16 cellular contexts compared by ENCODE assay signal in the genomic region with DNA sequence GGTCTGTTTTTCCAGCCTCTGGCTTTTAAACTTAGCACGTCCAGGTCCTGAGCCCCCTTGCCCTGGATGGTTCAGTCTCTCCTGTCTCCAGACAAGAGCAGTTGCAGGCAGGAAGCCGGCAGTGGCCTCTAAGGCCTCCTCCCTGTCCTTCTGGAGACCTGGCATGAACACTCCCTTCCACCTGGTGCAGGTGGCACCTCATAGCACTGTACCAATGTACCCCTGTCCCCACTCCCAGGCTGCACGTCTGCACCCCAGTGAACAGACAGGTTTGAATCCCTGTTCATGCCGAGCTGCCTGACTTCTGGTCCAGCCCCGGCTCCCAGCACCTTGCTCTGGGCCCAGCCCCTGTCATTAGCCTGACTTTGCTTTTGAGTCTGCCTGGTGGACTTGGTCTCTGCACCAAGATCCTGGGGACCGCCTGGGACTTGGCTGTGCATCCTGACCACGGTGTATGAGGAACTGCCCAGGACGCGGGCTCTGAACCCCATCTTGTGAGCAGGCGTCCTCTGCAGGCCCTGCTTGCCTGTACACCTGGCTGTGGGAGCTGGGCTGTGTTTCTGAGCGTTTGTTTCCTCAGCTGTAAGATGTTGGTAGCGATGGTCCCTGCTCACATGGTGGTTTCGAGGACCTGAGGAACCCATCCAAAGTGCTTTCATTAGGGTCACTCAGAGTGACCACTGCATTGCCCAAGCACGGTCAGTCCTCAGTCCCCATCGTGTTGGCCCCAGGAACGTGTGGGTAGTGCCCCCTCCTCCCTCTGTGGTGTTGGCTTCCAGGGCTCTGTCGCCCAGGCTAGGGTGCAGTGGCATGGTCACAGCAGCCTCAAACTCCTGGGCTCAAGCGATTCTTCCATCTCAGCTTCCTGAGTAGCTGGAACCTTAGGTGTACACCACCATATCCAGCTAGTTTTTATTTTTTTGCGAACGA.
DNase-seq lines count a peak whose midpoint lies in the region; ATAC-seq, FAIRE-seq and TF ChIP-seq lines count a peak whose summit lies in the region.
"Had no signal": no experiment of that assay in that cellular context is flagged by ENCODE, and none has a peak within 500 bp of the region (broad histone marks: within the 10 kb centered on the region; RNA-seq: fewer than 3 reads in every experiment).

No MANE protein-coding gene starts in this region.

- no peak overlapping the region for H2AFZ ChIP-seq in HepG2 (ENCODE audit: low read length)

- peaks cover 3% of the 10 kb centered on the region; the same call in 1 of the 2 replicates for H4K20me1 ChIP-seq in HepG2 (ENCODE audit: insufficient read depth, low read length)

- no peak overlapping the region for H3K27ac Mint-ChIP-seq in natural killer cell treated with Interleukin-12 subunit alpha and Interleukin-12 subunit beta and Interleukin-15 and Interleukin-18, amount 100 ng/mL, for 72 hours
- no peak overlapping the region for H3K27ac Mint-ChIP-seq in natural killer cell
- H3K27ac Mint-ChIP-seq: H9 had no signal

- H3K4me2 ChIP-seq in HepG2 (ENCODE audit: low read depth, low read length) = no peak overlapping the region

- no peaks in the 10 kb centered on the region for H3K36me3 ChIP-seq in HepG2 (replicated peaks in 1 of 2; ENCODE audit: control insufficient read depth in 1 of 2, insufficient read depth in 2 of 2, low read length in 2 of 2)
- no peaks in the 10 kb centered on the region for H3K36me3 ChIP-seq in sigmoid colon
- H3K36me3 ChIP-seq in brain microvascular endothelial cell (replicated peaks) = no peaks in the 10 kb centered on the region
- H3K36me3 ChIP-seq: MG63 had no signal

- WGBS in HepG2 (ENCODE audit: low lambda C conversion rate) = 44% methylated on average over 9 of the region's 20 CpGs
- 89 to 90% methylated on average over 20 of the region's 20 CpGs for WGBS in sigmoid colon, 2 donors

- intact Hi-C loops in natural killer cell (cut with micrococcal nuclease) (no loop called here), HepG2 (cut with micrococcal nuclease; ENCODE audit: unreplicated experiment) (loop anchor here (2.0 kb wide), 1 partner anchor 75 kb away; the partner anchor contains the start of gene SHANK2), sigmoid colon (cut with DNase I) (no loop called here)

- no peak for TF ChIP-seq RAD21 in HepG2 (CRISPR knock-in tag; IDR thresholded peaks at IDR 0.05)

- ATAC-seq in natural killer cell treated with Interleukin-12 subunit alpha and Interleukin-12 subunit beta and Interleukin-15 and Interleukin-18, amount 100 ng/mL, for 72 hours = no peak
- ATAC-seq in natural killer cell = no peak
- no peak; the same call in 2 of the 3 replicates for ATAC-seq in HepG2

- H3K27me3 Mint-ChIP-seq in natural killer cell treated with Interleukin-12 subunit alpha and Interleukin-12 subunit beta and Interleukin-15 and Interleukin-18, amount 100 ng/mL, for 72 hours = peaks cover 5 to 8% of the 10 kb centered on the region in 2 donors
- peaks cover 0 to 2% of the 10 kb centered on the region in 2 donors for H3K27me3 Mint-ChIP-seq in natural killer cell (ENCODE audit: low read depth in 2 of 2)

- H3K4me1 Mint-ChIP-seq in natural killer cell treated with Interleukin-12 subunit alpha and Interleukin-12 subunit beta and Interleukin-15 and Interleukin-18, amount 100 ng/mL, for 72 hours (ENCODE audit: low read depth in 2 of 2) = no peaks in the 10 kb centered on the region
- H3K4me1 Mint-ChIP-seq in natural killer cell = no peaks in the 10 kb centered on the region
- H3K4me1 Mint-ChIP-seq: H9 had no signal

- H3K4me3 ChIP-seq in HepG2 (replicated peaks in 1 of 3; ENCODE audit: insufficient read depth in 1 of 3, low read depth in 2 of 3, low read length in 3 of 3) (no peak overlapping the region), sigmoid colon (no peak overlapping the region), brain microvascular endothelial cell (ENCODE audit: low read depth, low read length) (no peak overlapping the region)
- H3K4me3 ChIP-seq: MG63 had no signal

- TF ChIP-seq EP300 in HepG2 (IDR thresholded peaks at IDR 0.05; ENCODE audit: low read depth in 2 of 2, low read length in 2 of 2) (no peak), HepG2 (CRISPR knock-in tag; IDR thresholded peaks at IDR 0.05; ENCODE audit: borderline replicate concordance) (no peak), sigmoid colon (IDR thresholded peaks at IDR 0.05) (no peak)

- peak; percentile 38 for DNase-seq in natural killer cell treated with Interleukin-12 subunit alpha and Interleukin-12 subunit beta and Interleukin-15 and Interleukin-18, amount 100 ng/mL, for 72 hours (ENCODE audit: low spot score)
- DNase-seq in natural killer cell (no peak), HepG2 (ENCODE audit: low spot score) (no peak), sigmoid colon (peak; percentile 42), NCI-H1105 treated with DMSO at 0.1 percent for 48 hours (lab: John Stamatoyannopoulos, UW) (no peak), brain microvascular endothelial cell (no peak), GM12891 (ENCODE audit: insufficient read length, low spot score) (no peak)
- DNase-seq: H9, IMR-90, KG1, MG63, NCI-H2029, NCI-H526 treated with DMSO at 0.1 percent for 48 hours, SHP77 treated with DMSO at 0.1 percent for 48 hours had no signal

- H3K9me3 ChIP-seq in HepG2 (ENCODE audit: low read length) (no peaks in the 10 kb centered on the region), sigmoid colon (no peaks in the 10 kb centered on the region)

- CTCF ChIA-PET in HepG2 (lab: Yijun Ruan, JAX; ENCODE audit: low intra/inter-chr PET ratio, low total read pairs) = no interaction called here

- no peak overlapping the region for H3K4me3 Mint-ChIP-seq in natural killer cell treated with Interleukin-12 subunit alpha and Interleukin-12 subunit beta and Interleukin-15 and Interleukin-18, amount 100 ng/mL, for 72 hours
- H3K4me3 Mint-ChIP-seq in natural killer cell = no peak overlapping the region
- H3K4me3 Mint-ChIP-seq: H9 had no signal

- in situ Hi-C loops in HepG2 (cut with HindIII; ENCODE audit: extremely low pct_ligation_motif_present, low pct_unique_long_range_greater_than_20kb) = no loop called here
- in situ Hi-C loops in brain microvascular endothelial cell (cut with HindIII; ENCODE audit: low pct_ligation_motif_present, low sequenced_read_pairs) = no loop called here

- no peaks in the 10 kb centered on the region for H3K9me3 Mint-ChIP-seq in natural killer cell treated with Interleukin-12 subunit alpha and Interleukin-12 subunit beta and Interleukin-15 and Interleukin-18, amount 100 ng/mL, for 72 hours
- H3K9me3 Mint-ChIP-seq in natural killer cell = no peaks in the 10 kb centered on the region

- H3K79me2 ChIP-seq in HepG2 (ENCODE audit: insufficient read depth, low read length) = no peaks in the 10 kb centered on the region

- TF ChIP-seq POLR2A in HepG2 (IDR thresholded peaks at IDR 0.05; ENCODE audit: insufficient read depth in 1 of 2, low read depth in 2 of 2, low read length in 2 of 2) (no peak), sigmoid colon (IDR thresholded peaks at IDR 0.05) (no peak), GM12891 (IDR thresholded peaks at IDR 0.05; ENCODE audit: low read depth, low read length) (no peak)

- peaks cover 19% of the 10 kb centered on the region for H3K4me1 ChIP-seq in HepG2 (ENCODE audit: insufficient read depth, low read length)
- H3K4me1 ChIP-seq in sigmoid colon = no peaks in the 10 kb centered on the region

- no peak for FAIRE-seq in HepG2 (lab: Jason Lieb, UNC)
- no peak for FAIRE-seq in GM12891 (lab: Jason Lieb, UNC)
- FAIRE-seq: GM18507 had no signal

- no peak for TF ChIP-seq CTCF in natural killer cell (IDR thresholded peaks at IDR 0.05)
- TF ChIP-seq CTCF in HepG2 (CRISPR knock-in tag; IDR thresholded peaks at IDR 0.05) = no peak
- no peak for TF ChIP-seq CTCF in sigmoid colon (IDR thresholded peaks at IDR 0.05)
- no peak for TF ChIP-seq CTCF in brain microvascular endothelial cell (IDR thresholded peaks at IDR 0.05; ENCODE audit: low read depth, low read length, missing control alignments)

- H3K9ac ChIP-seq in HepG2 (ENCODE audit: insufficient read depth, low read depth, low read length) = no peak overlapping the region

- BruUV-seq in HepG2 (replicated peaks; lab: Mats Ljungman, UMichigan) = no TSS peak

- H3K36me3 Mint-ChIP-seq in natural killer cell treated with Interleukin-12 subunit alpha and Interleukin-12 subunit beta and Interleukin-15 and Interleukin-18, amount 100 ng/mL, for 72 hours = no peaks in the 10 kb centered on the region
- no peaks in the 10 kb centered on the region for H3K36me3 Mint-ChIP-seq in natural killer cell

- POLR2A ChIA-PET in HepG2 (lab: Yijun Ruan, JAX) = interaction anchor here (0.9 kb wide), 1 partner anchor 74 kb away, joined by 3 read pairs; no protein-coding TSS in a partner anchor

- H3K27ac ChIP-seq in HepG2 (ENCODE audit: extremely low read length, insufficient read depth, low read length) = no peak overlapping the region
- no peak overlapping the region for H3K27ac ChIP-seq in sigmoid colon
- H3K27ac ChIP-seq in brain microvascular endothelial cell = no peak overlapping the region
- H3K27ac ChIP-seq: RWPE1 had no signal

- H3K27me3 ChIP-seq in HepG2 (ENCODE audit: control insufficient read depth in 1 of 2, insufficient read depth in 2 of 2, low read length in 2 of 2) (peaks cover 3 to 70% of the 10 kb centered on the region in 2 experiments; a peak in 4 of 5 replicates), sigmoid colon (no peaks in the 10 kb centered on the region), brain microvascular endothelial cell (replicated peaks) (no peaks in the 10 kb centered on the region)
- H3K27me3 ChIP-seq: MG63 had no signal

TF ChIP-seq in GM12891, 5 proteins besides CTCF, POLR2A, EP300 and RAD21:
- TF ChIP-seq SPI1 (IDR thresholded peaks at IDR 0.05; ENCODE audit: low read depth, low read length) (no peak), POU2F2 (IDR thresholded peaks at IDR 0.05; ENCODE audit: low read depth, low read length) (no peak), PAX5 (IDR thresholded peaks at IDR 0.05; ENCODE audit: insufficient read depth, low read length, severe bottlenecking) (no peak), POLR2AphosphoS5 (IDR thresholded peaks at IDR 0.05; ENCODE audit: low read depth, low read length) (no peak), TAF1 (IDR thresholded peaks at IDR 0.05; ENCODE audit: low read depth, low read length) (no peak)
TF ChIP-seq in GM12891: peak in this region for 0.

Comparison
In these comparisons a context has a peak if more than half of its experiments do, and no peak if none do; other contexts are left out.
1. DNase-seq: peak in natural killer cell treated with Interleukin-12 subunit alpha and Interleukin-12 subunit beta and Interleukin-15 and Interleukin-18, amount 100 ng/mL, for 72 hours (single experiment) and sigmoid colon (single experiment); none in natural killer cell (single experiment), HepG2 (single experiment), NCI-H1105 treated with DMSO at 0.1 percent for 48 hours (single experiment), brain microvascular endothelial cell (single experiment) and GM12891 (single experiment).